ENCODE assay signal across 8 cellular contexts in the genomic region with DNA sequence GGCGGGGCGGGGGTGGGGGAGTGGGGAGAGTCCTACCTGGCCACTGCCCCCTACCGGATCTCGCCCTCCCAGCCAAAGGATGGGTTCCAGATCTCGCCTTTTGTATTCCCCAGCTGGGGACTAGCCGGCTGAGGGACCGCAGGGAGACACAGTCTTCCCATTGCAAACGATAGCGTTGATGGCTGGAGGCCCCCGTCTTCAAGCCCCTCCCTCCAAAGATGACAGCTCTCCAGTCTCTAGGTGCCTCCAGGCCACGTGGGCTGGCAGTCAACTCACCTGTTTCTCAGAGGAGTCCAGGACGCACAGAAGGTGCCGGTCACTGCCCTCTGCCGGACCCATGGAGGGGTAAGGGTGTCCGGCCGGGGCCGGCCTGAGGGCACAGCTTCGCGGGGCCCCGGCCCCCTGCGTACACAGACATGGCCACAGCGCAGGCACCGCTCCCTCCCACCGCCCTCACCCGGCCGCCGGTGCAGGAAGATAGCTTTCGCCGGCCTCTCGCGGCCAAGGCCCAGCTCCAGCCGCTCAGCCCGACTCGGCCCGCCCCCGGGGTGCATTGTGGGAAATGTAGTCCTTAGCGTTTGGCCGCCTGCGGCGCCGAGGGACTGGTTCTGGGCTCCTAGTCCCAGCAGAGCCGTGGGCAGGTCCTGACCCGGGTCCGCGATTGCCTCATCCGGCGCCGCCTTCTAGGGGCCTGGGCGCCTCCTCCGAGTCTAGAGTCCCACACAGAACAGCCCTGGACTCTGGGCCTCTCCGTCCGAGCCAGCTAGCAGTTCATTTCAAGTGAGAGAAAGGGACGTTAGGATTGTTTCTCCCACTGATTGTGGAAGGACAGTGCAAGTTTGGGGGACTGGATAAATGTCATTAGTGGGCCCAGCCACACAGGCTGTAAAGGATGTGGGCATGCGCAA. TPM values are rescaled to one million over a fixed set of nuclear protein-coding genes. Genes with fewer than 3 reads are reported as not detected.
A peak's percentile ranks its signal among the peaks of the same experiment; 100 is the strongest.
DNase-seq lines count a peak whose midpoint lies in the region; ATAC-seq and TF ChIP-seq lines count a peak whose summit lies in the region.

A gene with protein sequence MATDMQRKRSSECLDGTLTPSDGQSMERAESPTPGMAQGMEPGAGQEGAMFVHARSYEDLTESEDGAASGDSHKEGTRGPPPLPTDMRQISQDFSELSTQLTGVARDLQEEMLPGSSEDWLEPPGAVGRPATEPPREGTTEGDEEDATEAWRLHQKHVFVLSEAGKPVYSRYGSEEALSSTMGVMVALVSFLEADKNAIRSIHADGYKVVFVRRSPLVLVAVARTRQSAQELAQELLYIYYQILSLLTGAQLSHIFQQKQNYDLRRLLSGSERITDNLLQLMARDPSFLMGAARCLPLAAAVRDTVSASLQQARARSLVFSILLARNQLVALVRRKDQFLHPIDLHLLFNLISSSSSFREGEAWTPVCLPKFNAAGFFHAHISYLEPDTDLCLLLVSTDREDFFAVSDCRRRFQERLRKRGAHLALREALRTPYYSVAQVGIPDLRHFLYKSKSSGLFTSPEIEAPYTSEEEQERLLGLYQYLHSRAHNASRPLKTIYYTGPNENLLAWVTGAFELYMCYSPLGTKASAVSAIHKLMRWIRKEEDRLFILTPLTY (minus strand): TSS at position 479 of the 908 bp plus-strand sequence. CDS start 16,465 bp downstream, outside the sequence.

- ATAC-seq in GM19467 (IDR thresholded peaks at IDR 0.05; ENCODE audit: unreplicated experiment) = peak; percentile 87

- peak within 1 kb of the TSS; percentile 31 for H3K9ac ChIP-seq in endodermal cell (ENCODE audit: extremely low read depth, low read length, poor library complexity, severe bottlenecking)

- WGBS in endodermal cell (ENCODE audit: insufficient coverage in 1 of 2, insufficient read length in 1 of 2), 2 experiments = 6 to 11% methylated on average over 27 to 54 of the region's 54 CpGs
- WGBS in mesodermal cell (ENCODE audit: insufficient coverage in 2 of 2), 2 experiments = 4 to 5% methylated on average over 51 to 52 of the region's 54 CpGs

- H3K27me3 ChIP-seq in endodermal cell (ENCODE audit: control insufficient read depth, insufficient read depth, low read length, poor library complexity, severe bottlenecking) = no peaks in the 10 kb centered on the region

- DNase-seq in Caki2 (ENCODE audit: low read depth) (peak; percentile 80), HS-27A (ENCODE audit: low read depth) (peak; percentile 73), NOMO-1 treated with dmso at 0.1 percent for 144 hours (lab: John Stamatoyannopoulos, UW; ENCODE audit: unreplicated experiment) (peak; percentile 77), endodermal cell (peak; percentile 99)
- DNase-seq in activated CD8-positive, alpha-beta memory T cell treated with anti-CD3 and anti-CD28 coated beads, Interleukin-2, amount 50 U/mL, for 1 hour (ENCODE audit: extremely low read depth) = peak; percentile 46
- peak; percentile 69 for DNase-seq in stimulated activated CD8-positive, alpha-beta memory T cell treated with anti-CD3 and anti-CD28 coated beads, Interleukin-15, amount 100 ng/mL, for 4 hours (ENCODE audit: low read depth in 2 of 2)

- peaks cover 14% of the 10 kb centered on the region for H3K4me1 Mint-ChIP-seq in endodermal cell

- no peaks in the 10 kb centered on the region for H3K9me3 Mint-ChIP-seq in endodermal cell

- H3K9me3 ChIP-seq in endodermal cell (ENCODE audit: control insufficient read depth, low read length) (no peaks in the 10 kb centered on the region), mesodermal cell (ENCODE audit: control insufficient read depth, low read length) (no peaks in the 10 kb centered on the region)

- no peaks in the 10 kb centered on the region for H3K27me3 Mint-ChIP-seq in endodermal cell (ENCODE audit: insufficient read depth)

- TF ChIP-seq CTCF in endodermal cell (conservative IDR thresholded peaks at IDR 0.05) = peak; percentile 74

- in situ Hi-C loops in Caki2 (cut with HindIII; ENCODE audit: low pct_unique_long_range_greater_than_20kb, low sequenced_read_pairs) = no loop called here

- no peaks in the 10 kb centered on the region for H3K36me3 Mint-ChIP-seq in endodermal cell (ENCODE audit: low read depth)

- H3K27ac Mint-ChIP-seq in endodermal cell = peak within 1 kb of the TSS; percentile 84

- H3K4me1 ChIP-seq in endodermal cell (ENCODE audit: control insufficient read depth, insufficient read depth, low read length) (peaks cover 6% of the 10 kb centered on the region), mesodermal cell (ENCODE audit: control insufficient read depth, insufficient read depth, low read length, poor library complexity, severe bottlenecking) (peaks cover 11% of the 10 kb centered on the region)

- H3K4me3 ChIP-seq in endodermal cell (ENCODE audit: low read length) (peak within 1 kb of the TSS; percentile 82), mesodermal cell (ENCODE audit: extremely low read depth, insufficient read depth, low read length, poor library complexity, severe bottlenecking) (peak within 1 kb of the TSS; percentile 74)

- H3K27ac ChIP-seq in endodermal cell (ENCODE audit: low read depth, low read length) (no peak within 1 kb of the TSS), mesodermal cell (ENCODE audit: low read depth, low read length, severe bottlenecking) (peak within 1 kb of the TSS; percentile 53)

- H3K36me3 ChIP-seq in endodermal cell (ENCODE audit: control insufficient read depth, insufficient read depth, low read length) = no peaks in the 10 kb centered on the region
- peaks cover 5% of the 10 kb centered on the region for H3K36me3 ChIP-seq in mesodermal cell (ENCODE audit: control insufficient read depth, insufficient read depth, low read length)

- peak within 1 kb of the TSS; percentile 73 for H3K4me3 Mint-ChIP-seq in endodermal cell

RNA-seq across cellular contexts. Expression of the gene that starts here (rescaled TPM):
- total RNA-seq in Caki2 (2014; rRNA removed; shearing (Covaris generic); ENCODE audit: low replicate concordance) = 5.6 and 20.9 TPM in 2 replicates
- total RNA-seq in endodermal cell = 1 to 10 TPM; 4.1 to 6.2 TPM
- 9.5 TPM for polyA plus RNA-seq in endodermal cell (2013, experiment 1 of 2)
- polyA plus RNA-seq in endodermal cell (2013, experiment 2 of 2) = 8.8 TPM
- 7.8 TPM for polyA plus RNA-seq in mesodermal cell (2013, experiment 1 of 2)
- polyA plus RNA-seq in mesodermal cell (2013, experiment 2 of 2) = 6.4 TPM

Comparison
In these comparisons a context has a peak if more than half of its experiments do, and no peak if none do; other contexts are left out.
1. DNase-seq: peak in every context shown above with its lines; median percentile 99 in endodermal cell; 80 in Caki2; 77 in NOMO-1 treated with dmso at 0.1 percent for 144 hours; 73 in HS-27A; 69 in stimulated activated CD8-positive, alpha-beta memory T cell treated with anti-CD3 and anti-CD28 coated beads, Interleukin-15, amount 100 ng/mL, for 4 hours; 46 in activated CD8-positive, alpha-beta memory T cell treated with anti-CD3 and anti-CD28 coated beads, Interleukin-2, amount 50 U/mL, for 1 hour.